Comparison of ENCODE assay signal across 23 cellular contexts in genomic region chr7:158834799-158835784, GRCh38. TPM values are rescaled to one million over a fixed set of nuclear protein-coding genes. Genes with fewer than 3 reads are reported as not detected.
A peak's percentile ranks its signal among the peaks of the same experiment; 100 is the strongest.
DNase-seq lines count a peak whose midpoint lies in the region; TF ChIP-seq lines count a peak whose summit lies in the region.
"Had no signal": no experiment of that assay in that cellular context is flagged by ENCODE, and none has a peak within 500 bp of the region (broad histone marks: within the 10 kb centered on the region; RNA-seq: fewer than 3 reads in every experiment).

No MANE protein-coding gene starts in this region.

- H3K27me3 Mint-ChIP-seq in osteocyte (ENCODE audit: unreplicated experiment): no peaks in the 10 kb centered on the region
- H3K27me3 Mint-ChIP-seq: activated naive CD8-positive, alpha-beta T cell treated with anti-CD3 and anti-CD28 coated beads for 36 hours; activated T-helper 17 cell treated with anti-CD3 and anti-CD28 coated beads, Interleukin-2, amount 50 U/mL, for 72 hours; CD4-positive, alpha-beta memory T cell; T-cell had no signal

- H3K27me3 ChIP-seq in GM23248 (replicated peaks; ENCODE audit: insufficient read depth): no peaks in the 10 kb centered on the region
- H3K27me3 ChIP-seq in BE2C: no peaks in the 10 kb centered on the region
- H3K27me3 ChIP-seq: body of pancreas, gastroesophageal sphincter, vagina had no signal

- TF ChIP-seq CTCF in osteocyte (IDR thresholded peaks at IDR 0.05): no peak
- no peak for TF ChIP-seq CTCF in BE2C (IDR thresholded peaks at IDR 0.05; ENCODE audit: low read depth, low read length)

- H3K79me2 ChIP-seq in GM23248 (ENCODE audit: insufficient read depth): no peaks in the 10 kb centered on the region

- H3K9me3 Mint-ChIP-seq in osteocyte (ENCODE audit: unreplicated experiment): no peaks in the 10 kb centered on the region
- H3K9me3 Mint-ChIP-seq: activated naive CD8-positive, alpha-beta T cell treated with anti-CD3 and anti-CD28 coated beads for 36 hours; activated T-helper 17 cell treated with anti-CD3 and anti-CD28 coated beads, Interleukin-2, amount 50 U/mL, for 72 hours; T-cell had no signal

- H3K4me3 Mint-ChIP-seq in osteocyte (ENCODE audit: unreplicated experiment): no peak overlapping the region
- H3K4me3 Mint-ChIP-seq: activated naive CD8-positive, alpha-beta T cell treated with anti-CD3 and anti-CD28 coated beads for 36 hours; activated T-helper 17 cell treated with anti-CD3 and anti-CD28 coated beads, Interleukin-2, amount 50 U/mL, for 72 hours; CD4-positive, alpha-beta memory T cell; T-cell had no signal

- H4K20me1 ChIP-seq in GM23248 (ENCODE audit: insufficient read depth): no peaks in the 10 kb centered on the region

- H3K4me3 ChIP-seq in GM23248: no peak overlapping the region
- H3K4me3 ChIP-seq in BE2C (ENCODE audit: low read depth, low read length): no peak overlapping the region
- H3K4me3 ChIP-seq: body of pancreas, gastroesophageal sphincter, vagina had no signal

- H3K9me2 ChIP-seq in GM23248 (ENCODE audit: insufficient read depth): no peaks in the 10 kb centered on the region

- H3K9ac ChIP-seq in GM23248: no peak overlapping the region
- H3K9ac ChIP-seq: KMS-11 had no signal

- 0 out of 2 replicates have a peak, but pooled peaks cover 4% of the 10 kb centered on the region for H3K4me1 ChIP-seq in GM23248 (ENCODE audit: insufficient read depth)
- no peaks in the 10 kb centered on the region; the same call in 1 of the 2 replicates for H3K4me1 ChIP-seq in BE2C

- DNase-seq in GM23248 (no peak), OCI-M2 (lab: John Stamatoyannopoulos, UW; ENCODE audit: unreplicated experiment) (peak; percentile 54), erythroblast (lab: John Stamatoyannopoulos, UW) (peak; percentile 53 to 89), osteocyte (ENCODE audit: extremely low spot score, unreplicated experiment) (peak; percentile 32), DMS53 (lab: John Stamatoyannopoulos, UW) (no peak), NCI-H146 (lab: John Stamatoyannopoulos, UW) (no peak), BE2C (no peak)
- DNase-seq: activated CD4-positive, alpha-beta T cell treated with anti-CD3 and anti-CD28 coated beads for 48 hours; activated naive CD8-positive, alpha-beta T cell treated with anti-CD3 and anti-CD28 coated beads for 36 hours; body of pancreas; CD4-positive, alpha-beta memory T cell; effector CD4-positive, alpha-beta T cell; NCI-H1092 treated with DMSO at 0.1 percent for 48 hours; NCI-H2081; NCI-H345; NCI-H774; SIG-M5; substantia nigra; T-cell had no signal

- 0 out of 2 replicates have a peak, but pooled peaks cover 9% of the 10 kb centered on the region for H3F3A ChIP-seq in GM23248 (ENCODE audit: insufficient read depth)

- H3K36me3 ChIP-seq in GM23248 (ENCODE audit: low read depth) (no peaks in the 10 kb centered on the region), BE2C (no peaks in the 10 kb centered on the region)
- H3K36me3 ChIP-seq: gastroesophageal sphincter, vagina had no signal

- no peak overlapping the region for H3K4me2 ChIP-seq in GM23248 (ENCODE audit: unreplicated experiment)
- H3K4me2 ChIP-seq: KMS-11 had no signal

- H3K9me3 ChIP-seq in GM23248 (ENCODE audit: low read depth) (no peaks in the 10 kb centered on the region), BE2C (no peaks in the 10 kb centered on the region)
- H3K9me3 ChIP-seq: body of pancreas, gastroesophageal sphincter, vagina had no signal

- WGBS in GM23248 (ENCODE audit: low coverage in 1 of 2, low lambda C conversion rate in 2 of 2, missing lambda C conversion rate in 2 of 2), 2 experiments: 47 to 48% methylated on average over 23 of the region's 23 CpGs

- peaks cover 6% of the 10 kb centered on the region for H3K4me1 Mint-ChIP-seq in osteocyte (ENCODE audit: unreplicated experiment)

- no peak overlapping the region for H3K27ac Mint-ChIP-seq in osteocyte (ENCODE audit: unreplicated experiment)
- H3K27ac Mint-ChIP-seq: activated naive CD8-positive, alpha-beta T cell treated with anti-CD3 and anti-CD28 coated beads for 36 hours; activated T-helper 17 cell treated with anti-CD3 and anti-CD28 coated beads, Interleukin-2, amount 50 U/mL, for 72 hours; T-cell had no signal

- H2AFZ ChIP-seq in GM23248: peak overlapping the region; percentile 39

- TF ChIP-seq POLR2A in erythroblast (IDR thresholded peaks at IDR 0.05; ENCODE audit: low read length): no peak

- H3K36me3 Mint-ChIP-seq in osteocyte (ENCODE audit: unreplicated experiment): no peaks in the 10 kb centered on the region
- H3K36me3 Mint-ChIP-seq: activated naive CD8-positive, alpha-beta T cell treated with anti-CD3 and anti-CD28 coated beads for 36 hours; CD4-positive, alpha-beta memory T cell; T-cell had no signal

- in situ Hi-C loops in GM23248 (cut with MboI): no loop called here

- H3K27ac ChIP-seq in GM23248: no peak overlapping the region
- H3K27ac ChIP-seq: body of pancreas, gastroesophageal sphincter, KMS-11, vagina had no signal

RNA-seq across cellular contexts. Expression of gene ESYT2, which starts 5.8 kb away (rescaled TPM):
- total RNA-seq in GM23248 (2014; rRNA removed; shearing (Covaris generic)): 118 and 129 TPM in 2 replicates
- 48.7 and 49.9 TPM in 2 replicates for polyA plus RNA-seq in GM23248 (2016; fragmentation: Nextera tagmentation; extraction: Ambion mirVana)
- total RNA-seq in osteocyte: 146 and 156 TPM in 2 replicates
- polyA plus RNA-seq in BE2C (2012; ENCODE audit: insufficient read depth, insufficient read length, low read depth): 21.7 TPM

RNA-seq across cellular contexts. Expression of gene DYNC2I1, which starts 21.3 kb away (rescaled TPM):
- total RNA-seq in GM23248 (2014; rRNA removed; shearing (Covaris generic)): 6.5 and 6.7 TPM in 2 replicates
- polyA plus RNA-seq in GM23248 (2016; fragmentation: Nextera tagmentation; extraction: Ambion mirVana): 17.3 and 21.6 TPM in 2 replicates
- 23.7 and 24.8 TPM in 2 replicates for total RNA-seq in osteocyte
- polyA plus RNA-seq in BE2C (2012; ENCODE audit: insufficient read depth, insufficient read length, low read depth): 26.5 TPM

Comparison
In these comparisons a context has a peak if more than half of its experiments do, and no peak if none do; other contexts are left out.
1. DNase-seq: peak in OCI-M2 (single experiment), erythroblast (2 of 2) and osteocyte (single experiment); none in GM23248 (single experiment), DMS53 (single experiment), NCI-H146 (single experiment) and BE2C (single experiment).